In genomic region chr14:88384653-88385205, GRCh38 we compare ENCODE assay signal across 8 cellular contexts. TPM values are rescaled to one million over a fixed set of nuclear protein-coding genes. Genes with fewer than 3 reads are reported as not detected.
A peak's percentile ranks its signal among the peaks of the same experiment; 100 is the strongest.
DNase-seq lines count a peak whose midpoint lies in the region; ATAC-seq, FAIRE-seq and TF ChIP-seq lines count a peak whose summit lies in the region.

No MANE protein-coding gene starts in this region.

- no peaks in the 10 kb centered on the region for H3K9me3 ChIP-seq in ES-I3 (ENCODE audit: control insufficient read depth, insufficient read depth, low read length)
- H3K9me3 ChIP-seq in OCI-LY3 (ENCODE audit: insufficient read depth, low read length) = no peaks in the 10 kb centered on the region

- peaks cover 7% of the 10 kb centered on the region for H3K36me3 Mint-ChIP-seq in effector memory CD8-positive, alpha-beta T cell (ENCODE audit: insufficient read depth)
- no peaks in the 10 kb centered on the region for H3K36me3 Mint-ChIP-seq in natural killer cell treated with Interleukin-12 subunit alpha and Interleukin-12 subunit beta and Interleukin-15 and Interleukin-18, amount 100 ng/mL, for 72 hours

- H3K4me1 Mint-ChIP-seq in effector memory CD8-positive, alpha-beta T cell (ENCODE audit: low read depth in 2 of 2) = peaks cover 6 to 9% of the 10 kb centered on the region in 2 donors
- peaks cover 0 to 3% of the 10 kb centered on the region in 2 donors for H3K4me1 Mint-ChIP-seq in natural killer cell treated with Interleukin-12 subunit alpha and Interleukin-12 subunit beta and Interleukin-15 and Interleukin-18, amount 100 ng/mL, for 72 hours (ENCODE audit: low read depth in 2 of 2)

- H3K4me1 ChIP-seq in ES-I3 (ENCODE audit: insufficient read depth, low read length) (no peaks in the 10 kb centered on the region; the same call in 1 of the 2 replicates), OCI-LY3 (ENCODE audit: low read length) (peaks cover 13% of the 10 kb centered on the region)

- H3K27ac Mint-ChIP-seq in effector memory CD8-positive, alpha-beta T cell = peak overlapping the region; percentile 95 to 96
- H3K27ac Mint-ChIP-seq in natural killer cell treated with Interleukin-12 subunit alpha and Interleukin-12 subunit beta and Interleukin-15 and Interleukin-18, amount 100 ng/mL, for 72 hours = peak overlapping the region; percentile 69 to 92

- peaks cover 6% of the 10 kb centered on the region; the same call in 1 of the 2 replicates for H3K27me3 ChIP-seq in OCI-LY3 (ENCODE audit: low read depth, low read length)

- H4K20me1 ChIP-seq in OCI-LY3 (ENCODE audit: insufficient read depth, low read length) = no peaks in the 10 kb centered on the region

- H3K36me3 ChIP-seq in ES-I3 (ENCODE audit: insufficient read depth, low read length) (no peaks in the 10 kb centered on the region), OCI-LY3 (replicated peaks; ENCODE audit: low read depth, low read length) (no peaks in the 10 kb centered on the region)

- no peaks in the 10 kb centered on the region for H3K79me2 ChIP-seq in OCI-LY3 (ENCODE audit: low read length)

- no peak for ATAC-seq in effector memory CD8-positive, alpha-beta T cell (replicated peaks)
- ATAC-seq in natural killer cell treated with Interleukin-12 subunit alpha and Interleukin-12 subunit beta and Interleukin-15 and Interleukin-18, amount 100 ng/mL, for 72 hours = no peak
- no peak for ATAC-seq in GM18858 (IDR thresholded peaks at IDR 0.05; ENCODE audit: unreplicated experiment)

- H3K9ac ChIP-seq in ES-I3 (ENCODE audit: low read depth, low read length) (peak overlapping the region; percentile 77), OCI-LY3 (ENCODE audit: low read length) (peak overlapping the region; percentile 71)

- H3K4me3 ChIP-seq in OCI-LY3 (ENCODE audit: low read length) = peak overlapping the region; percentile 88

- H3K4me3 Mint-ChIP-seq in effector memory CD8-positive, alpha-beta T cell = peak overlapping the region; percentile 96 to 98
- H3K4me3 Mint-ChIP-seq in natural killer cell treated with Interleukin-12 subunit alpha and Interleukin-12 subunit beta and Interleukin-15 and Interleukin-18, amount 100 ng/mL, for 72 hours = peak overlapping the region; percentile 91

- peaks cover 0 to 3% of the 10 kb centered on the region in 2 donors for H3K27me3 Mint-ChIP-seq in effector memory CD8-positive, alpha-beta T cell
- peaks cover 1 to 3% of the 10 kb centered on the region in 2 donors for H3K27me3 Mint-ChIP-seq in natural killer cell treated with Interleukin-12 subunit alpha and Interleukin-12 subunit beta and Interleukin-15 and Interleukin-18, amount 100 ng/mL, for 72 hours

- no peak for FAIRE-seq in D721Med (lab: Jason Lieb, UNC)

- no peak overlapping the region for H3K27ac ChIP-seq in OCI-LY3 (ENCODE audit: low read length)

- no peak for DNase-seq in effector memory CD8-positive, alpha-beta T cell
- DNase-seq in natural killer cell treated with Interleukin-12 subunit alpha and Interleukin-12 subunit beta and Interleukin-15 and Interleukin-18, amount 100 ng/mL, for 72 hours (ENCODE audit: low spot score) = no peak
- no peak for DNase-seq in Ammon's horn (ENCODE audit: low spot score)
- DNase-seq in D721Med (ENCODE audit: insufficient read length, low spot score) = no peak
- no peak for DNase-seq in stimulated activated CD4-positive, alpha-beta T cell treated with anti-CD3 and anti-CD28 coated beads, Interleukin-2, amount 100 ng/mL, for 24 hours

- H3K4me2 ChIP-seq in OCI-LY3 (ENCODE audit: low read length) = peak overlapping the region; percentile 92

- H2AFZ ChIP-seq in OCI-LY3 (ENCODE audit: low read depth, low read length) = peak overlapping the region; percentile 98

- H3K9me3 Mint-ChIP-seq in effector memory CD8-positive, alpha-beta T cell = no peaks in the 10 kb centered on the region
- no peaks in the 10 kb centered on the region for H3K9me3 Mint-ChIP-seq in natural killer cell treated with Interleukin-12 subunit alpha and Interleukin-12 subunit beta and Interleukin-15 and Interleukin-18, amount 100 ng/mL, for 72 hours

- TF ChIP-seq CTCF in OCI-LY3 (IDR thresholded peaks at IDR 0.05; ENCODE audit: low read depth, low read length) (no peak), D721Med (IDR thresholded peaks at IDR 0.05; ENCODE audit: insufficient read depth, missing control alignments) (no peak)

RNA-seq across cellular contexts. Expression of gene SPATA7, which starts 0.7 kb away (rescaled TPM):
- total RNA-seq in natural killer cell treated with Interleukin-12 subunit alpha and Interleukin-12 subunit beta and Interleukin-15 and Interleukin-18, amount 100 ng/mL, for 72 hours = 1 to 10 TPM; 3.1 to 3.9 TPM
